In the genomic region with DNA sequence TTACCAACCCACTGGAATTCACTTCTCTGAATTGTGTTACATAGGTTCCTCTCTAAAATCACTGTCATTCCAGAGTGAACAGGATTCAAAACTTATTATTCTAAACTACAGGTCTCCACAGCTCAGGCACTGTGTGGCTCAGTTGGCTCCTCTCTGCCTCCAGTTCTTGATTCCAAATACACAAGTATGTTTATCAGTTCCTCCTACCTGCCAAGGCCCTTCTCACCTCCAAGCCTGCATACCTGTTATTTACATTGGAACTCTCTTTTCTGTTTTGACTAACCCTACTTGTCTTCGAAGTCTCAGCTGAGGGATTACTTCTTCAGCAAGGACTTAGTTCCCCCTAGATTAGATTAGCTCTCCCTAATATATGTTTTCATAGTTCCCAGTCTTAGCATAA, we compare ENCODE assay signal across 34 cellular contexts.
"Had no signal": no experiment of that assay in that cellular context is flagged by ENCODE, and none has a peak within 500 bp of the region (broad histone marks: within the 10 kb centered on the region; RNA-seq: fewer than 3 reads in every experiment).

No MANE protein-coding gene starts in this region.

- H3K4me2 ChIP-seq: KMS-11 had no signal

- H3K4me3 ChIP-seq: MG63 had no signal

- H3K27ac ChIP-seq: KMS-11 had no signal

- H3K9ac ChIP-seq: KMS-11 had no signal

- DNase-seq: Karpas-422, Kasumi-1, MG63, MV-4-11, NCI-H1048, NCI-H1092, NCI-H1092 treated with DMSO at 0.1 percent for 48 hours, NCI-H1105, NCI-H1105 treated with DMSO at 0.1 percent for 48 hours, NCI-H1417, NCI-H1417 treated with DMSO at 0.1 percent for 48 hours, NCI-H1436, NCI-H1436 treated with DMSO at 0.1 percent for 48 hours, NCI-H146, NCI-H1694, NCI-H1694 treated with DMSO at 0.1 percent for 48 hours, NCI-H187, NCI-H187 treated with DMSO at 0.1 percent for 48 hours, NCI-H1930, NCI-H2029, NCI-H2029 treated with DMSO at 0.1 percent for 48 hours, NCI-H2081, NCI-H2081 treated with DMSO at 0.1 percent for 48 hours, NCI-H2107, NCI-H2171, NCI-H2171 treated with DMSO at 0.1 percent for 48 hours, NCI-H2227 treated with DMSO at 0.1 percent for 48 hours, NCI-H226, NCI-H345, NCI-H446, NCI-H446 treated with DMSO at 0.1 percent for 48 hours, NCI-H510A, NCI-H510A treated with DMSO at 0.1 percent for 48 hours had no signal

- H3K36me3 ChIP-seq: MG63 had no signal

- H3K9me3 ChIP-seq: MG63 had no signal

- H3K27me3 ChIP-seq: MG63 had no signal
